In the genomic region with DNA sequence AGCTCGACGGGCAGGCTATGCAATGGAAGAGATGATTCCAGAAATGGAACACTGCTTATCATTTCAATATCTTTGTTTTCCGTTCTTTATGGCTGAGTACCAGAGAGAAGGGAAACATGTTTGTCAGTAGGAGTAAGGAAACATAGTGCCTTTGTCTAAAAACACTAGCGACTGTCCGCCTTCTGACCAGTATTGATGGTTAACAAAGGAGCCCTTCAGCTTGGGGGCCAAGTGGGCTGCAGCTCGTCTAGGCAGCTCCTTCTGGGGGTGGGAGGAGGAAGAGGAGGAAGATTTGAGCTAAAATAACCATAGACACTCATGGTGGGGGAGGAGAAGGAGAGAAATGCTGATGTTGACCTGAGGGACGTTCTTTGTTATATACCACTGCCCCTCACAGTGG, we compare ENCODE assay signal across 19 cellular contexts. TPM values are rescaled to one million over a fixed set of nuclear protein-coding genes. Genes with fewer than 3 reads are reported as not detected.
DNase-seq lines count a peak whose midpoint lies in the region; FAIRE-seq and TF ChIP-seq lines count a peak whose summit lies in the region.
"Had no signal": no experiment of that assay in that cellular context is flagged by ENCODE, and none has a peak within 500 bp of the region (broad histone marks: within the 10 kb centered on the region; RNA-seq: fewer than 3 reads in every experiment).

No MANE protein-coding gene starts in this region.

- no peaks in the 10 kb centered on the region for H4K20me1 ChIP-seq in hepatocyte (ENCODE audit: insufficient read depth, poor library complexity, severe bottlenecking)

- peak in 35 of 58 donors; percentile 3 to 86 (median 36) for DNase-seq in anterior cingulate cortex (lab: John Stamatoyannopoulos, UW)
- peak in 39 of 42 donors; percentile 22 to 85 (median 67) for DNase-seq in head of caudate nucleus
- peak; percentile 97 for DNase-seq in pons (ENCODE audit: low spot score)
- DNase-seq in hepatocyte (ENCODE audit: low spot score) = no peak
- no peak for DNase-seq in NCI-H187 (lab: John Stamatoyannopoulos, UW)
- no peak for DNase-seq in small intestine
- DNase-seq in mesendoderm = no peak
- DNase-seq: BE2C; CD8-positive, alpha-beta T cell; GF-D8; HFFc6; NCI-H1105; NCI-H1930; NCI-H2171; NCI-H510A; SHP77 had no signal

- H3K27ac ChIP-seq in hepatocyte (no peak overlapping the region), small intestine (ENCODE audit: low read depth in 1 of 2, low read length in 1 of 2) (no peak overlapping the region), mesendoderm (ENCODE audit: low read depth, low read length) (no peak overlapping the region)
- H3K27ac ChIP-seq: KMS-11 had no signal

- H3K9me3 ChIP-seq in hepatocyte (ENCODE audit: low read depth) (no peaks in the 10 kb centered on the region), small intestine (ENCODE audit: control insufficient read depth, low read depth) (no peaks in the 10 kb centered on the region)
- H3K9me3 ChIP-seq: BE2C had no signal

- no peaks in the 10 kb centered on the region for H3K4me1 ChIP-seq in hepatocyte (ENCODE audit: insufficient read depth)
- H3K4me1 ChIP-seq in small intestine (ENCODE audit: control insufficient read depth in 2 of 2, insufficient read depth in 1 of 2, low read depth in 1 of 2, low read length in 1 of 2) = no peaks in the 10 kb centered on the region
- no peaks in the 10 kb centered on the region for H3K4me1 ChIP-seq in mesendoderm (ENCODE audit: control insufficient read depth, low read depth, low read length)
- H3K4me1 ChIP-seq: BE2C had no signal

- intact Hi-C loops in head of caudate nucleus (cut with DNase I) = no loop called here

- no peak overlapping the region for H3K4ac ChIP-seq in mesendoderm (ENCODE audit: low read depth, low read length)

- H3K79me2 ChIP-seq in hepatocyte (no peaks in the 10 kb centered on the region), mesendoderm (ENCODE audit: control insufficient read depth, insufficient read depth, low read length) (no peaks in the 10 kb centered on the region)

- no peak overlapping the region for H4K5ac ChIP-seq in mesendoderm (ENCODE audit: low read length)

- H3K4me2 ChIP-seq in hepatocyte (no peak overlapping the region), mesendoderm (ENCODE audit: low read length) (no peak overlapping the region)
- H3K4me2 ChIP-seq: KMS-11 had no signal

- 97% methylated on average over 7 of the region's 7 CpGs for WGBS in hepatocyte (ENCODE audit: low lambda C conversion rate, missing lambda C conversion rate)
- WGBS in small intestine, 3 donors = 89 to 92% (median 92%) methylated on average over 7 of the region's 7 CpGs
- no CpG with 5 or more reads among the region's 7 CpGs for WGBS in mesendoderm (ENCODE audit: extremely low coverage, insufficient coverage, low lambda C conversion rate)

- H3K23ac ChIP-seq in mesendoderm (ENCODE audit: low read length) = no peak overlapping the region

- no peaks in the 10 kb centered on the region for H3K79me1 ChIP-seq in mesendoderm (ENCODE audit: low read length)

- no peak overlapping the region for H3K9ac ChIP-seq in mesendoderm (ENCODE audit: low read length)
- H3K9ac ChIP-seq: KMS-11 had no signal

- TF ChIP-seq CTCF in hepatocyte (IDR thresholded peaks at IDR 0.05; ENCODE audit: poor library complexity) = no peak

- H2BK15ac ChIP-seq in mesendoderm (replicated peaks; ENCODE audit: low read depth) = no peak overlapping the region

- H4K8ac ChIP-seq in mesendoderm (ENCODE audit: low read depth, low read length) = no peak overlapping the region

- no peak overlapping the region for H3K56ac ChIP-seq in mesendoderm (ENCODE audit: low read length)

- no peak overlapping the region for H3K18ac ChIP-seq in mesendoderm (ENCODE audit: low read length)

- H2AK5ac ChIP-seq in mesendoderm (ENCODE audit: low read length) = no peak overlapping the region

- no peak overlapping the region for H2BK5ac ChIP-seq in mesendoderm (ENCODE audit: low read length)

- H2AFZ ChIP-seq in hepatocyte = no peak overlapping the region

- FAIRE-seq in small intestine (lab: Jason Lieb, UNC) = no peak
- FAIRE-seq: H1, RCC 7860 had no signal

- H2BK120ac ChIP-seq in mesendoderm (ENCODE audit: low read depth, low read length) = no peak overlapping the region

- H3K36me3 ChIP-seq in hepatocyte (replicated peaks; ENCODE audit: insufficient read depth, low read depth) (no peaks in the 10 kb centered on the region), small intestine (ENCODE audit: control insufficient read depth in 2 of 2, insufficient read depth in 2 of 2, low read length in 2 of 2) (peaks cover 11 to 15% of the 10 kb centered on the region in 2 donors), mesendoderm (ENCODE audit: control insufficient read depth, insufficient read depth, low read length) (peaks cover 5% of the 10 kb centered on the region)

- H3K27me3 ChIP-seq in hepatocyte (no peaks in the 10 kb centered on the region), small intestine (ENCODE audit: control insufficient read depth in 2 of 2, insufficient read depth in 2 of 2, low read length in 2 of 2) (no peaks in the 10 kb centered on the region), mesendoderm (ENCODE audit: insufficient read depth, low read length, poor library complexity) (no peaks in the 10 kb centered on the region)
- H3K27me3 ChIP-seq: BE2C had no signal

- no peaks in the 10 kb centered on the region for H3K9me2 ChIP-seq in hepatocyte (replicated peaks; ENCODE audit: insufficient read depth)

- H3K4me3 ChIP-seq in hepatocyte (no peak overlapping the region), small intestine (ENCODE audit: low read depth in 1 of 2, low read length in 2 of 2) (no peak overlapping the region), mesendoderm (ENCODE audit: low read length) (no peak overlapping the region)

RNA-seq across cellular contexts. Expression of gene COQ5, which starts 15.0 kb away (rescaled TPM):
- 37.0 and 41.0 TPM in 2 replicates for total RNA-seq in hepatocyte
- polyA plus RNA-seq in hepatocyte (38.7 and 40.7 TPM in 2 replicates), small intestine (10 to 100 TPM; 33.2 to 46.3 (median 36.5) TPM)
- 26.5 TPM for polyA plus RNA-seq in mesendoderm (2013, experiment 1 of 2)
- 25.9 TPM for polyA plus RNA-seq in mesendoderm (2013, experiment 2 of 2)

RNA-seq across cellular contexts. Expression of gene DYNLL1, which starts 18.1 kb away (rescaled TPM):
- total RNA-seq in hepatocyte = 383 and 418 TPM in 2 replicates
- 630 and 641 TPM in 2 replicates for polyA plus RNA-seq in hepatocyte
- polyA plus RNA-seq in small intestine = 100 to 1,000 TPM; 312 to 554 (median 440) TPM
- 544 TPM for polyA plus RNA-seq in mesendoderm (2013, experiment 1 of 2)
- 543 TPM for polyA plus RNA-seq in mesendoderm (2013, experiment 2 of 2)

RNA-seq across cellular contexts. Expression of gene RNF10, which starts 20.2 kb away (rescaled TPM):
- 48.5 and 83.9 TPM in 2 replicates for total RNA-seq in hepatocyte
- polyA plus RNA-seq in hepatocyte = 128 and 142 TPM in 2 replicates
- 100 to 1,000 TPM; 102 to 261 (median 159) TPM for polyA plus RNA-seq in small intestine
- polyA plus RNA-seq in mesendoderm (2013, experiment 1 of 2) = 131 TPM
- polyA plus RNA-seq in mesendoderm (2013, experiment 2 of 2) = 137 TPM

RNA-seq across cellular contexts. Expression of gene SRSF9, which starts 44.5 kb away (rescaled TPM):
- 157 and 166 TPM in 2 replicates for total RNA-seq in hepatocyte
- polyA plus RNA-seq in hepatocyte = 263 and 312 TPM in 2 replicates
- 100 to 1,000 TPM in 2 of 3 donors, 10 to 100 TPM in 1; 96.6 to 136 (median 109) TPM for polyA plus RNA-seq in small intestine
- polyA plus RNA-seq in mesendoderm (2013, experiment 1 of 2) = 267 TPM
- 263 TPM for polyA plus RNA-seq in mesendoderm (2013, experiment 2 of 2)

Comparison
In these comparisons a context has a peak if more than half of its experiments do, and no peak if none do; other contexts are left out.
1. DNase-seq: peak in anterior cingulate cortex (35 of 58), head of caudate nucleus (39 of 42) and pons (single experiment); none in hepatocyte (single experiment), NCI-H187 (0 of 2), small intestine (single experiment) and mesendoderm (single experiment).